ENCODE assay signal across 8 cellular contexts in the genomic region with DNA sequence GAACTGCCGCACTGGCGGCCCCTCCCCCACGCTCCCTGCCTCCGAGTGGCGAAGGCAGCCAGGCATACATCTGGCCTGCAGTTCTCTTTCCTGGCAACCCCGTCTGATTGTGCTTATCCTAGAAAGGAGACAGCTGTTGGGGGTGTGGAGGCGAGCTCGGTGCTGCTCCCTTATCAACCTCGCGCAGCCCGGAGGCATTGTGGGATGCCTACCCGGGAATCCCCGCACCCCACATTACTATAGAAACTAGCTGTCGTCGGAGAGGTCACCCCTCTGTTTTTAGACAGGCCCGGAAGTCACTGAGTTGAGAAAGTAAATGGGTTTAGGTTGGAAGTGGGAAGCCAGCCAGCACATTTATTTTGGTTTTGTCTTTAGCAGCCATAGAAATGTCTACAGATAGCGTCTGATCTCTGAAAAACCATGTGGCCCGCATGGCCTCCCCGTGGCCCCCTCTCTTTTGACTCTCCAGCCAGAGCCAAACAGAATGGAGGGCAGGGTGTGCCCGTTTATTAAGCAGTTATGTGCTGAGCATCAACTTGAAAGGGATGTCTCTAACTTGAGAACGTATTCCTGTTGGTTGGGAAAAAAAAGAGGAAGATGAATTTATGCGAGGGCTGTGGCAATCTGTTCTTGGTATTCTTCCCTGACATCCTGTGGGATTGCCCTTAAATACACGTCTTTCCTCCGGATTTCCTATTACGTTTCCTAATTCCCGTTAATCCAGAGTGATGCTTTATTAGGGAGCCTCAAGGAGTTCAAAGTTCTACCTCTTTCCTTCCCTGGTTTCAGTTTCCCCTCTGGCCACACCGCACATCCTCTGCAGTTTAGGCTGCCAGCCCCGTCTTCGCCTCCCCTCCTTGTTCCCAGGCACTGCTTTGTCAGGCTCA. TPM values are rescaled to one million over a fixed set of nuclear protein-coding genes. Genes with fewer than 3 reads are reported as not detected.
DNase-seq lines count a peak whose midpoint lies in the region; ATAC-seq and TF ChIP-seq lines count a peak whose summit lies in the region.

No MANE protein-coding gene starts in this region.

- H3K4me1 ChIP-seq in mesendoderm (ENCODE audit: control insufficient read depth, low read depth, low read length), result peaks cover 2% of the 10 kb centered on the region
- H3K4me1 ChIP-seq in trophoblast cell (ENCODE audit: control insufficient read depth in 1 of 2, insufficient read depth in 2 of 2, low read length in 2 of 2), result peaks cover 25 to 33% of the 10 kb centered on the region in 2 experiments

- DNase-seq in GM03348 (ENCODE audit: low spot score), result peak; percentile 89
- DNase-seq in NCI-H345 treated with DMSO at 0.1 percent for 48 hours (lab: John Stamatoyannopoulos, UW; ENCODE audit: unreplicated experiment), result peak; percentile 87
- DNase-seq in coronary artery (ENCODE audit: low spot score), result no peak
- DNase-seq in mucosa of gallbladder (ENCODE audit: low spot score), result peak; percentile 65
- DNase-seq in COLO829 (ENCODE audit: low spot score), result no peak
- DNase-seq in mesendoderm, result no peak
- no peak for DNase-seq in trophoblast cell

- no peak overlapping the region for H4K12ac ChIP-seq in trophoblast cell (ENCODE audit: low read depth, low read length)

- H3K9me3 ChIP-seq in trophoblast cell (ENCODE audit: insufficient read depth, low read depth, low read length), result peaks cover 2% of the 10 kb centered on the region

- H3K4ac ChIP-seq in mesendoderm (ENCODE audit: low read depth, low read length), result no peak overlapping the region
- no peak overlapping the region for H3K4ac ChIP-seq in trophoblast cell (ENCODE audit: low read depth, low read length)

- no peak overlapping the region for H3K56ac ChIP-seq in mesendoderm (ENCODE audit: low read length)

- no peak overlapping the region for H3K23ac ChIP-seq in mesendoderm (ENCODE audit: low read length)
- no peak overlapping the region for H3K23ac ChIP-seq in trophoblast cell (ENCODE audit: low read length)

- H2AK5ac ChIP-seq in mesendoderm (ENCODE audit: low read length) (no peak overlapping the region), trophoblast cell (ENCODE audit: low read length) (no peak overlapping the region)

- no peak for ATAC-seq in HG02642 (IDR thresholded peaks at IDR 0.05; ENCODE audit: poor library complexity, unreplicated experiment)

- no peak overlapping the region for H2BK15ac ChIP-seq in mesendoderm (replicated peaks; ENCODE audit: low read depth)

- whole genome bisulfite sequencing in mesendoderm (ENCODE audit: extremely low coverage, insufficient coverage, low lambda C conversion rate), result no CpG with 5 or more reads among the region's 29 CpGs
- no CpG with 5 or more reads among the region's 29 CpGs for WGBS in trophoblast cell (ENCODE audit: extremely low coverage, insufficient coverage, insufficient read length)

- no peak overlapping the region for H2BK12ac ChIP-seq in trophoblast cell (ENCODE audit: low read length)

- no peak overlapping the region for H3K14ac ChIP-seq in trophoblast cell (ENCODE audit: low read length)

- peaks cover 8% of the 10 kb centered on the region for H3K36me3 ChIP-seq in mesendoderm (ENCODE audit: control insufficient read depth, insufficient read depth, low read length)
- H3K36me3 ChIP-seq in trophoblast cell (ENCODE audit: control insufficient read depth in 1 of 2, insufficient read depth in 2 of 2, low read length in 2 of 2), result peaks cover 8 to 11% of the 10 kb centered on the region in 2 experiments

- H2BK120ac ChIP-seq in mesendoderm (ENCODE audit: low read depth, low read length) (no peak overlapping the region), trophoblast cell (ENCODE audit: insufficient read depth, low read length, poor library complexity) (no peak overlapping the region)

- no peak overlapping the region for H4K5ac ChIP-seq in mesendoderm (ENCODE audit: low read length)

- no peak overlapping the region for H4K8ac ChIP-seq in mesendoderm (ENCODE audit: low read depth, low read length)
- H4K8ac ChIP-seq in trophoblast cell (ENCODE audit: low read depth, low read length), result no peak overlapping the region

- H3K9ac ChIP-seq in mesendoderm (ENCODE audit: low read length), result no peak overlapping the region
- no peak overlapping the region for H3K9ac ChIP-seq in trophoblast cell (ENCODE audit: low read length)

- H3K27me3 ChIP-seq in mesendoderm (ENCODE audit: insufficient read depth, low read length, poor library complexity) (no peaks in the 10 kb centered on the region), trophoblast cell (ENCODE audit: insufficient read depth, low read length) (peaks cover 4% of the 10 kb centered on the region)

- H3K4me2 ChIP-seq in mesendoderm (ENCODE audit: low read length) (no peak overlapping the region), trophoblast cell (ENCODE audit: low read length) (no peak overlapping the region)

- no peak for TF ChIP-seq CTCF in coronary artery (IDR thresholded peaks at IDR 0.05)

- H3K79me2 ChIP-seq in mesendoderm (ENCODE audit: control insufficient read depth, insufficient read depth, low read length) (peaks cover 30% of the 10 kb centered on the region), trophoblast cell (ENCODE audit: control insufficient read depth, insufficient read depth, low read length, poor library complexity) (peaks cover 10% of the 10 kb centered on the region)

- peak overlapping the region; percentile 58 to 76 for H3K27ac ChIP-seq in coronary artery
- no peak overlapping the region for H3K27ac ChIP-seq in mesendoderm (ENCODE audit: low read depth, low read length)
- H3K27ac ChIP-seq in trophoblast cell (ENCODE audit: low read depth, low read length), result no peak overlapping the region

- no peak overlapping the region for H4K91ac ChIP-seq in trophoblast cell (ENCODE audit: low read depth, low read length)

- H3K79me1 ChIP-seq in mesendoderm (ENCODE audit: low read length) (peaks cover 6% of the 10 kb centered on the region), trophoblast cell (ENCODE audit: low read length) (peaks cover 10% of the 10 kb centered on the region)

- H3K18ac ChIP-seq in mesendoderm (ENCODE audit: low read length) (no peak overlapping the region), trophoblast cell (ENCODE audit: low read length) (no peak overlapping the region)

- H2BK5ac ChIP-seq in mesendoderm (ENCODE audit: low read length) (no peak overlapping the region), trophoblast cell (ENCODE audit: low read depth, low read length, poor library complexity) (no peak overlapping the region)

- H2AFZ ChIP-seq in trophoblast cell (ENCODE audit: insufficient read depth, low read length, poor library complexity), result no peak overlapping the region

- H3K4me3 ChIP-seq in coronary artery, result peak overlapping the region; percentile 61
- H3K4me3 ChIP-seq in mesendoderm (ENCODE audit: low read length), result no peak overlapping the region
- H3K4me3 ChIP-seq in trophoblast cell (ENCODE audit: low read depth, low read length), result no peak overlapping the region

RNA-seq across cellular contexts. Expression of gene STC2, which starts 3.9 kb away (rescaled TPM):
- total RNA-seq in mucosa of gallbladder, result 10.3 TPM
- polyA plus RNA-seq in mesendoderm (2013, experiment 1 of 2), result 23.3 TPM
- polyA plus RNA-seq in mesendoderm (2013, experiment 2 of 2), result 24.9 TPM
- polyA plus RNA-seq in trophoblast cell (2013), result 30.0 and 31.8 TPM in 2 replicates

Comparison
In these comparisons a context has a peak if more than half of its experiments do, and no peak if none do; other contexts are left out.
1. DNase-seq: peak in GM03348 (single experiment), NCI-H345 treated with DMSO at 0.1 percent for 48 hours (single experiment) and mucosa of gallbladder (single experiment); none in coronary artery (single experiment), COLO829 (single experiment), mesendoderm (single experiment) and trophoblast cell (0 of 2).
2. H3K27ac ChIP-seq: peak in coronary artery (2 of 2); none in mesendoderm (single experiment) and trophoblast cell (single experiment).